ENCODE assay signal across 8 cellular contexts in genomic region chr2:227471924-227472264, GRCh38. TPM values are rescaled to one million over a fixed set of nuclear protein-coding genes. Genes with fewer than 3 reads are reported as not detected.
DNase-seq lines count a peak whose midpoint lies in the region; ATAC-seq lines count a peak whose summit lies in the region.

A gene with protein sequence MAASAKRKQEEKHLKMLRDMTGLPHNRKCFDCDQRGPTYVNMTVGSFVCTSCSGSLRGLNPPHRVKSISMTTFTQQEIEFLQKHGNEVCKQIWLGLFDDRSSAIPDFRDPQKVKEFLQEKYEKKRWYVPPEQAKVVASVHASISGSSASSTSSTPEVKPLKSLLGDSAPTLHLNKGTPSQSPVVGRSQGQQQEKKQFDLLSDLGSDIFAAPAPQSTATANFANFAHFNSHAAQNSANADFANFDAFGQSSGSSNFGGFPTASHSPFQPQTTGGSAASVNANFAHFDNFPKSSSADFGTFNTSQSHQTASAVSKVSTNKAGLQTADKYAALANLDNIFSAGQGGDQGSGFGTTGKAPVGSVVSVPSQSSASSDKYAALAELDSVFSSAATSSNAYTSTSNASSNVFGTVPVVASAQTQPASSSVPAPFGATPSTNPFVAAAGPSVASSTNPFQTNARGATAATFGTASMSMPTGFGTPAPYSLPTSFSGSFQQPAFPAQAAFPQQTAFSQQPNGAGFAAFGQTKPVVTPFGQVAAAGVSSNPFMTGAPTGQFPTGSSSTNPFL (plus strand): TSS chr2:227472156. CDS start chr2:227472422, 266 bp downstream.

- peaks cover 12% of the 10 kb centered on the region for H3K36me3 Mint-ChIP-seq in activated CD4-positive, alpha-beta T cell treated with anti-CD3 and anti-CD28 coated beads for 36 hours (ENCODE audit: low read depth)

- peak within 1 kb of the TSS; percentile 24 for H3K27ac ChIP-seq in cingulate gyrus (ENCODE audit: low read depth, low read length)
- peak within 1 kb of the TSS; percentile 75 for H3K27ac ChIP-seq in layer of hippocampus (ENCODE audit: low read depth, low read length)

- DNase-seq in AG20443 (ENCODE audit: low spot score) (peak; percentile 94), NCI-H446 (lab: John Stamatoyannopoulos, UW) (peak; percentile 50 to 81)
- DNase-seq in activated CD4-positive, alpha-beta T cell treated with anti-CD3 and anti-CD28 coated beads for 36 hours: peak; percentile 91
- DNase-seq in stimulated activated CD4-positive, alpha-beta T cell treated with anti-CD3 and anti-CD28 coated beads, Interleukin-1b, Interleukin-23, amount 100 ng/mL, for 4 hours (ENCODE audit: low read depth in 2 of 2): peak; percentile 85 to 88

- ATAC-seq in GM18907 (IDR thresholded peaks at IDR 0.05; ENCODE audit: unreplicated experiment): peak; percentile 92
- peak; percentile 77 for ATAC-seq in HG03139 (IDR thresholded peaks at IDR 0.05; ENCODE audit: unreplicated experiment)
- peak; percentile 82 for ATAC-seq in activated CD4-positive, alpha-beta T cell treated with anti-CD3 and anti-CD28 coated beads for 36 hours

- no peaks in the 10 kb centered on the region for H3K27me3 Mint-ChIP-seq in activated CD4-positive, alpha-beta T cell treated with anti-CD3 and anti-CD28 coated beads for 36 hours

- H3K27ac Mint-ChIP-seq in activated CD4-positive, alpha-beta T cell treated with anti-CD3 and anti-CD28 coated beads for 36 hours: peak within 1 kb of the TSS; percentile 87

- peaks cover 48% of the 10 kb centered on the region for H3K4me1 Mint-ChIP-seq in activated CD4-positive, alpha-beta T cell treated with anti-CD3 and anti-CD28 coated beads for 36 hours

- POLR2A ChIA-PET in activated CD4-positive, alpha-beta T cell treated with anti-CD3 and anti-CD28 coated beads for 36 hours (lab: Charles Lee): no interaction called here

- CTCF ChIA-PET in activated CD4-positive, alpha-beta T cell treated with anti-CD3 and anti-CD28 coated beads for 36 hours (lab: Charles Lee): interaction anchor here (0.7 to 1.5 kb wide), 4 partner anchors 9 to 20 kb away, joined by 4 to 9 read pairs (median 5); no protein-coding TSS in a partner anchor

- no peaks in the 10 kb centered on the region for H3K9me3 Mint-ChIP-seq in activated CD4-positive, alpha-beta T cell treated with anti-CD3 and anti-CD28 coated beads for 36 hours (ENCODE audit: low read depth)

- H3K27me3 ChIP-seq in layer of hippocampus (ENCODE audit: control insufficient read depth, insufficient read depth, low read length): no peaks in the 10 kb centered on the region

- peak within 1 kb of the TSS; percentile 94 for H3K4me3 Mint-ChIP-seq in activated CD4-positive, alpha-beta T cell treated with anti-CD3 and anti-CD28 coated beads for 36 hours

- intact Hi-C loops in activated CD4-positive, alpha-beta T cell treated with anti-CD3 and anti-CD28 coated beads for 36 hours (cut with DNase I, micrococcal nuclease): loop anchor here (1.0 to 2.0 kb wide), 5 partner anchors 8 to 295 kb away; no protein-coding TSS in a partner anchor

RNA-seq across cellular contexts. Expression of the gene that starts here (rescaled TPM):
- total RNA-seq in activated CD4-positive, alpha-beta T cell treated with anti-CD3 and anti-CD28 coated beads for 36 hours: 100 to 1,000 TPM; 158 to 214 TPM

Comparison
In these comparisons a context has a peak if more than half of its experiments do, and no peak if none do; other contexts are left out.
1. Peak in every context shown above with its lines: DNase-seq, ATAC-seq and H3K27ac ChIP-seq.